Comparison of ENCODE assay signal across 26 cellular contexts in genomic region chr2:164747140-164747539, GRCh38.
"Had no signal": no experiment of that assay in that cellular context is flagged by ENCODE, and none has a peak within 500 bp of the region (broad histone marks: within the 10 kb centered on the region; RNA-seq: fewer than 3 reads in every experiment).

No MANE protein-coding gene starts in this region.

- H3K4me3 Mint-ChIP-seq: activated CD4-positive, alpha-beta memory T cell treated with anti-CD3 and anti-CD28 coated beads, Interleukin-2, amount 10 ng/mL, durations not matched to agents 7 days and 5 days; activated CD4-positive, alpha-beta T cell treated with anti-CD3 and anti-CD28 coated beads for 36 hours; activated naive CD4-positive, alpha-beta T cell treated with anti-CD3 and anti-CD28 coated beads for 36 hours; activated naive CD8-positive, alpha-beta T cell; activated T-helper 17 cell treated with anti-CD3 and anti-CD28 coated beads, Interleukin-2, amount 50 U/mL, for 72 hours; T-helper 17 cell had no signal

- H3K27ac ChIP-seq: brain microvascular endothelial cell, cardiac muscle cell, PC-9 had no signal

- H3K27ac Mint-ChIP-seq: activated CD4-positive, alpha-beta memory T cell treated with anti-CD3 and anti-CD28 coated beads, Interleukin-2, amount 10 ng/mL, durations not matched to agents 7 days and 5 days; activated CD4-positive, alpha-beta T cell treated with anti-CD3 and anti-CD28 coated beads for 36 hours; activated naive CD4-positive, alpha-beta T cell treated with anti-CD3 and anti-CD28 coated beads for 36 hours; activated naive CD8-positive, alpha-beta T cell; activated T-helper 17 cell treated with anti-CD3 and anti-CD28 coated beads, Interleukin-2, amount 50 U/mL, for 72 hours; T-helper 17 cell had no signal

- H3K9me3 Mint-ChIP-seq: activated CD4-positive, alpha-beta memory T cell treated with anti-CD3 and anti-CD28 coated beads, Interleukin-2, amount 10 ng/mL, durations not matched to agents 7 days and 5 days; activated naive CD4-positive, alpha-beta T cell treated with anti-CD3 and anti-CD28 coated beads for 36 hours had no signal

- H3K9me3 ChIP-seq: MG63 had no signal

- H3K36me3 ChIP-seq: brain microvascular endothelial cell, cardiac muscle cell, MG63 had no signal

- H3K4me3 ChIP-seq: cardiac muscle cell, MG63, PC-9 had no signal

- DNase-seq: activated CD4-positive, alpha-beta memory T cell treated with anti-CD3 and anti-CD28 coated beads, Interleukin-2, amount 10 ng/mL, durations not matched to agents 7 days and 5 days; activated CD4-positive, alpha-beta T cell treated with anti-CD3 and anti-CD28 coated beads for 36 hours; activated CD4-positive, alpha-beta T cell treated with anti-CD3 and anti-CD28 coated beads, Interleukin-2, amount 50 U/mL, for 1 hour; activated gamma-delta T cell; activated naive CD4-positive, alpha-beta T cell treated with anti-CD3 and anti-CD28 coated beads for 36 hours; activated T-cell treated with anti-CD3 and anti-CD28 coated beads for 4 hours; activated T-cell treated with anti-CD3 and anti-CD28 coated beads, Interleukin-2, amount 50 U/mL, for 48 hours; amygdala; brain microvascular endothelial cell; MG63; MV-4-11; NCI-H1092 treated with DMSO at 0.1 percent for 48 hours; NCI-H1417 treated with DMSO at 0.1 percent for 48 hours; NCI-H1694; NCI-H2029; NCI-H2107; NCI-H345; NCI-H510A; NCI-H526 treated with DMSO at 0.1 percent for 48 hours; PC-9; SIG-M5; T-helper 17 cell; T-helper 9 cell had no signal

- H3K4me1 Mint-ChIP-seq: activated CD4-positive, alpha-beta memory T cell treated with anti-CD3 and anti-CD28 coated beads, Interleukin-2, amount 10 ng/mL, durations not matched to agents 7 days and 5 days; activated CD4-positive, alpha-beta T cell treated with anti-CD3 and anti-CD28 coated beads for 36 hours; activated T-helper 17 cell treated with anti-CD3 and anti-CD28 coated beads, Interleukin-2, amount 50 U/mL, for 72 hours; T-helper 17 cell had no signal

- ATAC-seq: activated CD4-positive, alpha-beta T cell treated with anti-CD3 and anti-CD28 coated beads for 36 hours; activated T-helper 17 cell treated with anti-CD3 and anti-CD28 coated beads, Interleukin-2, amount 50 U/mL, for 72 hours; T-helper 17 cell had no signal

- H3K27me3 ChIP-seq: brain microvascular endothelial cell, cardiac muscle cell, MG63 had no signal

- H3K36me3 Mint-ChIP-seq: activated naive CD8-positive, alpha-beta T cell had no signal

- H3K27me3 Mint-ChIP-seq: activated naive CD8-positive, alpha-beta T cell; activated T-helper 17 cell treated with anti-CD3 and anti-CD28 coated beads, Interleukin-2, amount 50 U/mL, for 72 hours; T-helper 17 cell had no signal
